Comparison of ENCODE assay signal across 1 cellular context in the genomic region with DNA sequence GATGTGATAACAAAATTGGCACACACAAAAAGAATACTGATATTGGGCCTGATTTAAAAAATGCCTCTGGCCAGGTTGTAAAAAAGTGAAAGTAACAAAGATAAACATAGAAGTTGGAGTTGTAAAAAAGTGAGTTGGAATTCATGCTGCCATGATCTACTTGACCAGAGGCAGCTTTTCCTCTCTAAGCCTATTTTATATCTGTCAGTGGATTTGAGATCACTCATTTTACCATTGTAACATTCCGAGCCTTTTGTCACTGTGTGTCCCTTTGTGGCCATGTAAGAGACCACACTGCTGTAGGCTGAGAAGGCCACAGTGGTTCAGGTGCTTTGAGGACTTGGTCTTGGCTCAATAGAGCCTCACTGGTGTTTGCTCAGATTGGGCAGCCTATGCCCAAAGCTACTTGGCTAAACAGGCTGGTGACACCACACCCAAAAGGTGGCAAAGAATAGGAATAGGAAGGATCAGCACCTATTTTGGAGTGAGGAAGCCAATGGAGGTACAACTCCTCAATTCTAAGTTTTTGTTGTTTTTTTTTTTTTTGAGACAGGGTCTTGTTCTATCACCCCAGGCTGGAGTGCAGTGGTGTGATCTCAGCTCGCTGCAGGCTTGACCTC.
A peak's percentile ranks its signal among the peaks of the same experiment; 100 is the strongest.
TF ChIP-seq lines count a peak whose summit lies in the region.

No MANE protein-coding gene starts in this region.

TF ChIP-seq in H1, 55 proteins besides CTCF, POLR2A, EP300 and RAD21:
- TF ChIP-seq, protein P1, sequence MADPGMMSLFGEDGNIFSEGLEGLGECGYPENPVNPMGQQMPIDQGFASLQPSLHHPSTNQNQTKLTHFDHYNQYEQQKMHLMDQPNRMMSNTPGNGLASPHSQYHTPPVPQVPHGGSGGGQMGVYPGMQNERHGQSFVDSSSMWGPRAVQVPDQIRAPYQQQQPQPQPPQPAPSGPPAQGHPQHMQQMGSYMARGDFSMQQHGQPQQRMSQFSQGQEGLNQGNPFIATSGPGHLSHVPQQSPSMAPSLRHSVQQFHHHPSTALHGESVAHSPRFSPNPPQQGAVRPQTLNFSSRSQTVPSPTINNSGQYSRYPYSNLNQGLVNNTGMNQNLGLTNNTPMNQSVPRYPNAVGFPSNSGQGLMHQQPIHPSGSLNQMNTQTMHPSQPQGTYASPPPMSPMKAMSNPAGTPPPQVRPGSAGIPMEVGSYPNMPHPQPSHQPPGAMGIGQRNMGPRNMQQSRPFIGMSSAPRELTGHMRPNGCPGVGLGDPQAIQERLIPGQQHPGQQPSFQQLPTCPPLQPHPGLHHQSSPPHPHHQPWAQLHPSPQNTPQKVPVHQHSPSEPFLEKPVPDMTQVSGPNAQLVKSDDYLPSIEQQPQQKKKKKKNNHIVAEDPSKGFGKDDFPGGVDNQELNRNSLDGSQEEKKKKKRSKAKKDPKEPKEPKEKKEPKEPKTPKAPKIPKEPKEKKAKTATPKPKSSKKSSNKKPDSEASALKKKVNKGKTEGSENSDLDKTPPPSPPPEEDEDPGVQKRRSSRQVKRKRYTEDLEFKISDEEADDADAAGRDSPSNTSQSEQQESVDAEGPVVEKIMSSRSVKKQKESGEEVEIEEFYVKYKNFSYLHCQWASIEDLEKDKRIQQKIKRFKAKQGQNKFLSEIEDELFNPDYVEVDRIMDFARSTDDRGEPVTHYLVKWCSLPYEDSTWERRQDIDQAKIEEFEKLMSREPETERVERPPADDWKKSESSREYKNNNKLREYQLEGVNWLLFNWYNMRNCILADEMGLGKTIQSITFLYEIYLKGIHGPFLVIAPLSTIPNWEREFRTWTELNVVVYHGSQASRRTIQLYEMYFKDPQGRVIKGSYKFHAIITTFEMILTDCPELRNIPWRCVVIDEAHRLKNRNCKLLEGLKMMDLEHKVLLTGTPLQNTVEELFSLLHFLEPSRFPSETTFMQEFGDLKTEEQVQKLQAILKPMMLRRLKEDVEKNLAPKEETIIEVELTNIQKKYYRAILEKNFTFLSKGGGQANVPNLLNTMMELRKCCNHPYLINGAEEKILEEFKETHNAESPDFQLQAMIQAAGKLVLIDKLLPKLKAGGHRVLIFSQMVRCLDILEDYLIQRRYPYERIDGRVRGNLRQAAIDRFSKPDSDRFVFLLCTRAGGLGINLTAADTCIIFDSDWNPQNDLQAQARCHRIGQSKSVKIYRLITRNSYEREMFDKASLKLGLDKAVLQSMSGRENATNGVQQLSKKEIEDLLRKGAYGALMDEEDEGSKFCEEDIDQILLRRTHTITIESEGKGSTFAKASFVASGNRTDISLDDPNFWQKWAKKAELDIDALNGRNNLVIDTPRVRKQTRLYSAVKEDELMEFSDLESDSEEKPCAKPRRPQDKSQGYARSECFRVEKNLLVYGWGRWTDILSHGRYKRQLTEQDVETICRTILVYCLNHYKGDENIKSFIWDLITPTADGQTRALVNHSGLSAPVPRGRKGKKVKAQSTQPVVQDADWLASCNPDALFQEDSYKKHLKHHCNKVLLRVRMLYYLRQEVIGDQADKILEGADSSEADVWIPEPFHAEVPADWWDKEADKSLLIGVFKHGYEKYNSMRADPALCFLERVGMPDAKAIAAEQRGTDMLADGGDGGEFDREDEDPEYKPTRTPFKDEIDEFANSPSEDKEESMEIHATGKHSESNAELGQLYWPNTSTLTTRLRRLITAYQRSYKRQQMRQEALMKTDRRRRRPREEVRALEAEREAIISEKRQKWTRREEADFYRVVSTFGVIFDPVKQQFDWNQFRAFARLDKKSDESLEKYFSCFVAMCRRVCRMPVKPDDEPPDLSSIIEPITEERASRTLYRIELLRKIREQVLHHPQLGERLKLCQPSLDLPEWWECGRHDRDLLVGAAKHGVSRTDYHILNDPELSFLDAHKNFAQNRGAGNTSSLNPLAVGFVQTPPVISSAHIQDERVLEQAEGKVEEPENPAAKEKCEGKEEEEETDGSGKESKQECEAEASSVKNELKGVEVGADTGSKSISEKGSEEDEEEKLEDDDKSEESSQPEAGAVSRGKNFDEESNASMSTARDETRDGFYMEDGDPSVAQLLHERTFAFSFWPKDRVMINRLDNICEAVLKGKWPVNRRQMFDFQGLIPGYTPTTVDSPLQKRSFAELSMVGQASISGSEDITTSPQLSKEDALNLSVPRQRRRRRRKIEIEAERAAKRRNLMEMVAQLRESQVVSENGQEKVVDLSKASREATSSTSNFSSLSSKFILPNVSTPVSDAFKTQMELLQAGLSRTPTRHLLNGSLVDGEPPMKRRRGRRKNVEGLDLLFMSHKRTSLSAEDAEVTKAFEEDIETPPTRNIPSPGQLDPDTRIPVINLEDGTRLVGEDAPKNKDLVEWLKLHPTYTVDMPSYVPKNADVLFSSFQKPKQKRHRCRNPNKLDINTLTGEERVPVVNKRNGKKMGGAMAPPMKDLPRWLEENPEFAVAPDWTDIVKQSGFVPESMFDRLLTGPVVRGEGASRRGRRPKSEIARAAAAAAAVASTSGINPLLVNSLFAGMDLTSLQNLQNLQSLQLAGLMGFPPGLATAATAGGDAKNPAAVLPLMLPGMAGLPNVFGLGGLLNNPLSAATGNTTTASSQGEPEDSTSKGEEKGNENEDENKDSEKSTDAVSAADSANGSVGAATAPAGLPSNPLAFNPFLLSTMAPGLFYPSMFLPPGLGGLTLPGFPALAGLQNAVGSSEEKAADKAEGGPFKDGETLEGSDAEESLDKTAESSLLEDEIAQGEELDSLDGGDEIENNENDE (IDR thresholded peaks at IDR 0.05; ENCODE audit: insufficient replicate concordance, low read length), result no peak
- peak; percentile 38 for TF ChIP-seq POLR2AphosphoS5 (IDR thresholded peaks at IDR 0.05; ENCODE audit: low read depth, low read length)
- TF ChIP-seq TCF12 (IDR thresholded peaks at IDR 0.05; ENCODE audit: low read depth, low read length), result no peak
